In genomic region chr2:135965756-135966155, GRCh38 we compare ENCODE assay signal across 15 cellular contexts. TPM values are rescaled to one million over a fixed set of nuclear protein-coding genes. Genes with fewer than 3 reads are reported as not detected.
DNase-seq lines count a peak whose midpoint lies in the region; ATAC-seq and TF ChIP-seq lines count a peak whose summit lies in the region.
"Had no signal": no experiment of that assay in that cellular context is flagged by ENCODE, and none has a peak within 500 bp of the region (broad histone marks: within the 10 kb centered on the region; RNA-seq: fewer than 3 reads in every experiment).

No MANE protein-coding gene starts in this region.

- H3K27me3 ChIP-seq in GM23338 (ENCODE audit: insufficient read depth) (no peaks in the 10 kb centered on the region), SU-DHL-6 (ENCODE audit: low read length) (no peaks in the 10 kb centered on the region)

- no peak for ATAC-seq in GM23338
- ATAC-seq in HG02840 (IDR thresholded peaks at IDR 0.05; ENCODE audit: low FRiP score, unreplicated experiment): no peak
- ATAC-seq: HCT116 had no signal

- no peaks in the 10 kb centered on the region for H4K20me1 ChIP-seq in GM23338 (replicated peaks; ENCODE audit: insufficient read depth)
- no peaks in the 10 kb centered on the region for H4K20me1 ChIP-seq in SU-DHL-6 (ENCODE audit: low read depth, low read length)

- H3K4me1 ChIP-seq in GM23338 (ENCODE audit: insufficient read depth): peaks cover 25% of the 10 kb centered on the region

- H3K27ac ChIP-seq in GM23338 (ENCODE audit: low read depth) (no peak overlapping the region; the same call in 1 of the 2 replicates), SU-DHL-6 (ENCODE audit: low read depth, low read length) (peak overlapping the region; percentile 39; the same call in 1 of the 2 replicates)

- H3K4me3 Mint-ChIP-seq in GM23338: no peak overlapping the region
- H3K4me3 Mint-ChIP-seq in nephron: no peak overlapping the region
- H3K4me3 Mint-ChIP-seq: CD8-positive, alpha-beta memory T cell had no signal

- H3K4me1 Mint-ChIP-seq in GM23338 (peaks cover 29% of the 10 kb centered on the region), nephron (peaks cover 28% of the 10 kb centered on the region)

- H3K9me3 Mint-ChIP-seq in GM23338 (no peaks in the 10 kb centered on the region), nephron (peaks cover 4% of the 10 kb centered on the region)
- H3K9me3 Mint-ChIP-seq: CD8-positive, alpha-beta memory T cell had no signal

- H3K36me3 Mint-ChIP-seq in GM23338 (ENCODE audit: low read depth): no peaks in the 10 kb centered on the region; the same call in 1 of the 3 replicates
- peaks cover 38% of the 10 kb centered on the region for H3K36me3 Mint-ChIP-seq in nephron (ENCODE audit: low read depth)

- H3K4me2 ChIP-seq in GM23338: no peak overlapping the region
- H3K4me2 ChIP-seq in SU-DHL-6 (ENCODE audit: low read depth, low read length, poor library complexity, severe bottlenecking): no peak overlapping the region

- TF ChIP-seq CTCF in GM23338 (conservative IDR thresholded peaks at IDR 0.05; ENCODE audit: low read depth in 2 of 2): no peak
- no peak for TF ChIP-seq CTCF in SU-DHL-6 (IDR thresholded peaks at IDR 0.05; ENCODE audit: insufficient read depth, low read length, poor library complexity, severe bottlenecking)
- TF ChIP-seq CTCF in nephron (IDR thresholded peaks at IDR 0.05; ENCODE audit: unreplicated experiment in 3 of 3): no peak

- H3F3A ChIP-seq in GM23338 (replicated peaks; ENCODE audit: low read depth) (no peaks in the 10 kb centered on the region), SU-DHL-6 (ENCODE audit: insufficient read depth) (peaks cover 38% of the 10 kb centered on the region)

- DNase-seq in NCI-H345 (lab: John Stamatoyannopoulos, UW): peak; percentile 24
- no peak for DNase-seq in NCI-H345 treated with DMSO at 0.1 percent for 48 hours (lab: John Stamatoyannopoulos, UW; ENCODE audit: unreplicated experiment)
- no peak for DNase-seq in GM23338 (ENCODE audit: low spot score)
- no peak for DNase-seq in NCI-H2081 (lab: John Stamatoyannopoulos, UW)
- DNase-seq in putamen (ENCODE audit: low spot score): no peak
- DNase-seq: CD8-positive, alpha-beta memory T cell; NCI-H1417 treated with DMSO at 0.1 percent for 48 hours; NCI-H1930; NCI-H526 treated with DMSO at 0.1 percent for 48 hours; OCI-M1; RPMI8226 had no signal

- H2AFZ ChIP-seq in GM23338 (no peak overlapping the region), SU-DHL-6 (ENCODE audit: low read depth, low read length, severe bottlenecking) (no peak overlapping the region)

- no peak overlapping the region for H3K4me3 ChIP-seq in GM23338
- no peak overlapping the region for H3K4me3 ChIP-seq in SU-DHL-6 (ENCODE audit: insufficient read depth, low read length, poor library complexity, severe bottlenecking)

- H3K27ac Mint-ChIP-seq in GM23338 (0 out of 2 replicates have a peak overlapping the region, but pooled peaks have one; percentile 14), nephron (peak overlapping the region in 2 of 3 experiments; percentile 36 to 37)

- no peaks in the 10 kb centered on the region for H3K9me2 ChIP-seq in GM23338 (ENCODE audit: insufficient read depth)
- no peaks in the 10 kb centered on the region for H3K9me2 ChIP-seq in SU-DHL-6 (replicated peaks; ENCODE audit: insufficient read depth, low read length)

- no peaks in the 10 kb centered on the region for H3K9me3 ChIP-seq in SU-DHL-6 (ENCODE audit: insufficient read depth, low read length)

- H3K79me2 ChIP-seq in GM23338 (replicated peaks; ENCODE audit: insufficient read depth): peaks cover 55% of the 10 kb centered on the region
- H3K79me2 ChIP-seq in SU-DHL-6 (ENCODE audit: insufficient read depth, low read length): peaks cover 98% of the 10 kb centered on the region

- H3K27me3 Mint-ChIP-seq in GM23338 (ENCODE audit: insufficient read depth, low read depth, poor library complexity) (peaks cover 3% of the 10 kb centered on the region), nephron (ENCODE audit: low read depth) (no peaks in the 10 kb centered on the region)
- H3K27me3 Mint-ChIP-seq: CD8-positive, alpha-beta memory T cell had no signal

- H3K9ac ChIP-seq in SU-DHL-6 (ENCODE audit: low read length): no peak overlapping the region

- H3K36me3 ChIP-seq in GM23338 (ENCODE audit: insufficient read depth) (no peaks in the 10 kb centered on the region), SU-DHL-6 (ENCODE audit: low read length) (peaks cover 31% of the 10 kb centered on the region)

TF ChIP-seq in GM23338, 12 proteins besides CTCF, POLR2A, EP300 and RAD21 (continues in another document):
- TF ChIP-seq ZNF114 (CRISPR knock-in tag; IDR thresholded peaks at IDR 0.05) (no peak), JUNB (IDR thresholded peaks at IDR 0.05; ENCODE audit: unreplicated experiment) (no peak), NANOG (IDR thresholded peaks at IDR 0.05; ENCODE audit: borderline replicate concordance) (no peak), ETS1 (IDR thresholded peaks at IDR 0.05) (no peak), STAT1 (IDR thresholded peaks at IDR 0.05; ENCODE audit: unreplicated experiment) (no peak), EZH2 (IDR thresholded peaks at IDR 0.05; ENCODE audit: low read depth, unreplicated experiment) (no peak), CREB1 (CRISPR knock-in tag; IDR thresholded peaks at IDR 0.05; ENCODE audit: low read depth) (no peak), ZNF331 (CRISPR knock-in tag; IDR thresholded peaks at IDR 0.05; ENCODE audit: low read depth) (no peak), POLR2AphosphoS5 (IDR thresholded peaks at IDR 0.05; ENCODE audit: low read depth) (no peak), REST (IDR thresholded peaks at IDR 0.05; ENCODE audit: unreplicated experiment) (no peak), EZH2phosphoT487 (IDR thresholded peaks at IDR 0.05; ENCODE audit: unreplicated experiment) (no peak)

RNA-seq across cellular contexts. Expression of gene DARS1, which starts 19.7 kb away (rescaled TPM):
- total RNA-seq in GM23338 (2014; rRNA removed; shearing (Covaris generic)): 115 and 145 TPM in 2 replicates
- 148 and 165 TPM in 2 replicates for polyA plus RNA-seq in GM23338 (2016; fragmentation: Nextera tagmentation; extraction: Ambion mirVana)
